Comparison of ENCODE assay signal across 17 cellular contexts in genomic region chr4:6461301-6462165, GRCh38. TPM values are rescaled to one million over a fixed set of nuclear protein-coding genes. Genes with fewer than 3 reads are reported as not detected.
DNase-seq lines count a peak whose midpoint lies in the region; ATAC-seq, FAIRE-seq and TF ChIP-seq lines count a peak whose summit lies in the region.
"Had no signal": no experiment of that assay in that cellular context is flagged by ENCODE, and none has a peak within 500 bp of the region (broad histone marks: within the 10 kb centered on the region; RNA-seq: fewer than 3 reads in every experiment).

No MANE protein-coding gene starts in this region.

- H3K4me2 ChIP-seq in K562 (ENCODE audit: insufficient read depth, low read length) (no peak overlapping the region), mesendoderm (ENCODE audit: low read length) (no peak overlapping the region)

- no peak for TF ChIP-seq CTCF in K562 (IDR thresholded peaks at IDR 0.05 in 2 of 3, conservative IDR thresholded peaks at IDR 0.05 in 1 of 3; ENCODE audit: insufficient read depth in 2 of 3, low read depth in 1 of 3, low read length in 3 of 3)
- no peak for TF ChIP-seq CTCF in upper lobe of right lung (IDR thresholded peaks at IDR 0.05)

- H3K4ac ChIP-seq in mesendoderm (ENCODE audit: low read depth, low read length): no peak overlapping the region

- H3K9ac ChIP-seq in K562 (ENCODE audit: insufficient read depth in 1 of 2, low read depth in 2 of 2, low read length in 2 of 2) (no peak overlapping the region), mesendoderm (ENCODE audit: low read length) (no peak overlapping the region)
- H3K9ac ChIP-seq: parathyroid adenoma had no signal

- H3K56ac ChIP-seq in mesendoderm (ENCODE audit: low read length): no peak overlapping the region

- in situ Hi-C loops in K562 (cut with MboI): no loop called here

- no peak overlapping the region for H2AFZ ChIP-seq in K562 (ENCODE audit: low read depth, low read length)
- H2AFZ ChIP-seq: parathyroid adenoma had no signal

- POLR2A ChIA-PET in K562 (lab: Yijun Ruan, JAX): no interaction called here

- no peaks in the 10 kb centered on the region for H3K9me1 ChIP-seq in K562 (ENCODE audit: control insufficient read depth, insufficient read depth, low read length)

- peak; percentile 22 for DNase-seq in activated effector memory CD4-positive, alpha-beta T cell treated with anti-CD3 and anti-CD28 coated beads, Interleukin-2, amount 50 U/mL, for 16 hours
- DNase-seq in activated effector memory CD4-positive, alpha-beta T cell treated with Interleukin-2 at 50 U/mL for 16 hours: no peak
- DNase-seq in K562 (ENCODE audit: extremely low read depth in 1 of 4, low spot score in 3 of 4) (no peak), mesendoderm (peak; percentile 40), upper lobe of right lung (peak; percentile 46), KG1 (lab: John Stamatoyannopoulos, UW) (no peak)
- DNase-seq in effector CD4-positive, alpha-beta T cell: no peak
- DNase-seq: activated CD4-positive, alpha-beta T cell treated with anti-CD3 and anti-CD28 coated beads for 4 hours; activated T-cell treated with anti-CD3 and anti-CD28 coated beads, Interleukin-2, amount 50 U/mL, for 1 hour; central memory CD4-positive, alpha-beta T cell; left ventricle myocardium superior; NCI-H1694; NCI-H524; stimulated activated naive CD4-positive, alpha-beta T cell treated with Interleukin-2 at 50 U/mL for 16 hours; T-helper 9 cell had no signal

- H4K5ac ChIP-seq in mesendoderm (ENCODE audit: low read length): no peak overlapping the region

- intact Hi-C loops in K562 (cut with micrococcal nuclease) (no loop called here), upper lobe of right lung (cut with DNase I) (no loop called here)

- no TSS peak for BruUV-seq in K562 (replicated peaks; lab: Mats Ljungman, UMichigan)

- no peak overlapping the region for H4K8ac ChIP-seq in mesendoderm (ENCODE audit: low read depth, low read length)

- H3K4me3 ChIP-seq in K562 (no peak overlapping the region), mesendoderm (ENCODE audit: low read length) (no peak overlapping the region), upper lobe of right lung (no peak overlapping the region)

- TF ChIP-seq POLR2A in K562 (conservative IDR thresholded peaks at IDR 0.05): no peak

- no peak for TF ChIP-seq RAD21 in K562 (CRISPR knock-in tag; conservative IDR thresholded peaks at IDR 0.05 in 1 of 2, IDR thresholded peaks at IDR 0.05 in 1 of 2)

- H2AK5ac ChIP-seq in mesendoderm (ENCODE audit: low read length): no peak overlapping the region

- H2BK15ac ChIP-seq in mesendoderm (replicated peaks; ENCODE audit: low read depth): no peak overlapping the region

- no peaks in the 10 kb centered on the region for H3K36me3 ChIP-seq in K562 (ENCODE audit: control insufficient read depth, insufficient read depth, low read length)
- no peaks in the 10 kb centered on the region for H3K36me3 ChIP-seq in mesendoderm (ENCODE audit: control insufficient read depth, insufficient read depth, low read length)
- no peaks in the 10 kb centered on the region for H3K36me3 ChIP-seq in upper lobe of right lung

- H2BK120ac ChIP-seq in mesendoderm (ENCODE audit: low read depth, low read length): no peak overlapping the region

- H2BK5ac ChIP-seq in mesendoderm (ENCODE audit: low read length): no peak overlapping the region

- no peak for FAIRE-seq in K562 (lab: Jason Lieb, UNC)

- H3K27me3 ChIP-seq in K562 (ENCODE audit: control insufficient read depth in 2 of 2, insufficient read depth in 2 of 2, low read length in 2 of 2): peaks cover 0 to 9% of the 10 kb centered on the region in 2 experiments; a peak in 3 of 5 replicates
- no peaks in the 10 kb centered on the region for H3K27me3 ChIP-seq in mesendoderm (ENCODE audit: insufficient read depth, low read length, poor library complexity)
- peaks cover 5% of the 10 kb centered on the region for H3K27me3 ChIP-seq in upper lobe of right lung

- no peaks in the 10 kb centered on the region for H3K4me1 ChIP-seq in K562 (replicated peaks in 1 of 2; ENCODE audit: control insufficient read depth in 2 of 2, insufficient read depth in 2 of 2, low read length in 2 of 2)
- H3K4me1 ChIP-seq in mesendoderm (ENCODE audit: control insufficient read depth, low read depth, low read length): peaks cover 2% of the 10 kb centered on the region
- H3K4me1 ChIP-seq in upper lobe of right lung: no peaks in the 10 kb centered on the region
- H3K4me1 ChIP-seq: parathyroid adenoma had no signal

- no peaks in the 10 kb centered on the region for H4K20me1 ChIP-seq in K562 (replicated peaks; ENCODE audit: control insufficient read depth, insufficient read depth, low read length)

- peaks cover 13% of the 10 kb centered on the region for H3K79me1 ChIP-seq in mesendoderm (ENCODE audit: low read length)

- H3K27ac ChIP-seq in K562 (ENCODE audit: extremely low read depth, low read depth, low read length) (no peak overlapping the region), mesendoderm (ENCODE audit: low read depth, low read length) (no peak overlapping the region), upper lobe of right lung (no peak overlapping the region)
- H3K27ac ChIP-seq: parathyroid adenoma had no signal

- H3K18ac ChIP-seq in mesendoderm (ENCODE audit: low read length): no peak overlapping the region

- peak; percentile 61 for ATAC-seq in K562
- ATAC-seq in upper lobe of right lung: no peak
- ATAC-seq in GM18909 (IDR thresholded peaks at IDR 0.05; ENCODE audit: poor library complexity, unreplicated experiment): no peak
- ATAC-seq: left ventricle myocardium superior had no signal

- H3K79me2 ChIP-seq in K562 (ENCODE audit: control insufficient read depth, insufficient read depth, low read length): no peaks in the 10 kb centered on the region
- H3K79me2 ChIP-seq in mesendoderm (ENCODE audit: control insufficient read depth, insufficient read depth, low read length): peaks cover 14% of the 10 kb centered on the region
- H3K79me2 ChIP-seq: parathyroid adenoma had no signal

- H3K9me3 ChIP-seq in K562 (replicated peaks; ENCODE audit: control insufficient read depth, insufficient read depth, low read depth, low read length) (no peaks in the 10 kb centered on the region), upper lobe of right lung (no peaks in the 10 kb centered on the region)

- H3K23ac ChIP-seq in mesendoderm (ENCODE audit: low read length): no peak overlapping the region

- TF ChIP-seq EP300 in K562 (IDR thresholded peaks at IDR 0.05; ENCODE audit: low read length): no peak

- CTCF ChIA-PET in K562 (lab: Yijun Ruan, JAX; ENCODE audit: low intra/inter-chr PET ratio): no interaction called here

- 3% methylated on average over 9 of the region's 9 CpGs for WGBS in K562 (ENCODE audit: insufficient coverage, low coverage, missing lambda C conversion rate)
- WGBS in mesendoderm (ENCODE audit: extremely low coverage, insufficient coverage, low lambda C conversion rate): no CpG with 5 or more reads among the region's 9 CpGs

TF ChIP-seq in K562, 482 proteins besides CTCF, POLR2A, EP300 and RAD21 (continues in another document):
- no peak for TF ChIP-seq ZNF263 (CRISPR knock-in tag; IDR thresholded peaks at IDR 0.05; ENCODE audit: borderline replicate concordance)
- no peak for TF ChIP-seq TFAM (CRISPR knock-in tag; conservative IDR thresholded peaks at IDR 0.05)
- no peak for TF ChIP-seq RBM14 (IDR thresholded peaks at IDR 0.05; ENCODE audit: borderline replicate concordance, insufficient read depth, low read depth, low read length)
- TF ChIP-seq ZNF282 (CRISPR knock-in tag; IDR thresholded peaks at IDR 0.05): no peak
- TF ChIP-seq USF1 (CRISPR knock-in tag; IDR thresholded peaks at IDR 0.05): peak; percentile 72
- peak; percentile 52; the same call in 1 of the 2 replicates for TF ChIP-seq RAD51 (IDR thresholded peaks at IDR 0.05; ENCODE audit: borderline replicate concordance, low read depth)
- TF ChIP-seq HCFC1 (IDR thresholded peaks at IDR 0.05; ENCODE audit: low read depth, low read length): peak; percentile 54
- TF ChIP-seq NFYB (IDR thresholded peaks at IDR 0.05; ENCODE audit: extremely low read depth, insufficient read length): peak; percentile 37
- TF ChIP-seq USF2 (CRISPR knock-in tag; IDR thresholded peaks at IDR 0.05): peak; percentile 78

RNA-seq across cellular contexts. Expression of gene PPP2R2C, which starts 10.9 kb away (rescaled TPM):
- total RNA-seq in K562 (2011; cell fraction: chromatin; rRNA removed; ENCODE audit: low replicate concordance): not detected in 2 replicates
- not detected in 2 replicates for total RNA-seq in K562 (2011; cell fraction: nucleolus; rRNA removed)
- not detected in 2 replicates for total RNA-seq in K562 (2011; cell fraction: nucleoplasm; rRNA removed)
- total RNA-seq in K562 (2014; rRNA removed) (not detected in 2 replicates), K562 (2014; rRNA removed; fragmentation: Illumina TruSeq; extraction: Trizol) (not detected in 2 replicates), K562 (2015; rRNA removed; fragmentation: Illumina TruSeq; extraction: Trizol) (not detected in 2 replicates), K562 (2021) (0.04 TPM in 1 of 2 replicates, not detected in the other), upper lobe of right lung (0.09 TPM)
- polyA plus RNA-seq in K562 (2011; rRNA removed) (0.06 TPM in 1 of 2 replicates, not detected in the other), K562 (2014; fragmentation: Illumina TruSeq; extraction: Trizol) (not detected in 2 replicates), K562 (2014; fragmentation: Nextera tagmentation; extraction: Ambion mirVana) (not detected), K562 (2014; rRNA removed) (not detected in 2 replicates)
- 0.15 TPM in 1 of 2 replicates, not detected in the other for polyA plus RNA-seq in K562 (2011; cell fraction: cytosol; rRNA removed)
- polyA plus RNA-seq in K562 (2011; cell fraction: nucleus; rRNA removed): not detected in 2 replicates
- 0.03 and 0.12 TPM in 2 replicates for polyA plus RNA-seq in K562 (2012)
- not detected in 2 replicates for polyA minus RNA-seq in K562 (2011; rRNA and poly(A)+ RNA removed)
- polyA minus RNA-seq in K562 (2011; cell fraction: cytosol; rRNA and poly(A)+ RNA removed): not detected in 2 replicates
- polyA minus RNA-seq in K562 (2011; cell fraction: nucleus; rRNA and poly(A)+ RNA removed): not detected in 2 replicates
- polyA plus RNA-seq in mesendoderm (2013, experiment 1 of 2): 48.5 TPM
- polyA plus RNA-seq in mesendoderm (2013, experiment 2 of 2): 52.5 TPM

Comparison
In these comparisons a context has a peak if more than half of its experiments do, and no peak if none do; other contexts are left out.
1. DNase-seq: peak in activated effector memory CD4-positive, alpha-beta T cell treated with anti-CD3 and anti-CD28 coated beads, Interleukin-2, amount 50 U/mL, for 16 hours (single experiment), mesendoderm (single experiment) and upper lobe of right lung (single experiment); none in activated effector memory CD4-positive, alpha-beta T cell treated with Interleukin-2 at 50 U/mL for 16 hours (single experiment), K562 (0 of 4), KG1 (single experiment) and effector CD4-positive, alpha-beta T cell (single experiment).